17 cellular contexts compared by ENCODE assay signal in the genomic region with DNA sequence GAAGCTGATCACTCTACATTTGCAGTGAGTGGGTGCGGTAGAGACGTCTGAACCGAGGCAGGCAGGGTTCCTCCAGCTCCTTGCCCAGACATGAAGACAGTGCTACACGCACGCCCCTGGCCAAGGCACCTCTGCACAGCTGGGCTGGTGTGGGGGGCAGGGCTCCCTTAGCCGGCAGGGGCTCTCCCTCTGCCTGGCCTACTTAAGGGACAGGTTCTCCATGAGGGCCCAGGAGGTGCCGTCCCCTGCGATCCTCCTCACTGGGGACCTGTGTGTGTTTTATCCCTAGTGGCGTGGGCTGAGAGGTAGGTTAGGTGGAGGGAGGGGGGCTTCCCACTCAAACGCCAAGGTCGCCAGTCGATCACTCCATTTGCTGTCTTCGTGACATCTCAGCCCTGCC. TPM values are rescaled to one million over a fixed set of nuclear protein-coding genes. Genes with fewer than 3 reads are reported as not detected.
DNase-seq lines count a peak whose midpoint lies in the region; ATAC-seq and TF ChIP-seq lines count a peak whose summit lies in the region.
"Had no signal": no experiment of that assay in that cellular context is flagged by ENCODE, and none has a peak within 500 bp of the region (broad histone marks: within the 10 kb centered on the region; RNA-seq: fewer than 3 reads in every experiment).

No MANE protein-coding gene starts in this region.

- no peak for TF ChIP-seq POLR2A in gastrocnemius medialis (IDR thresholded peaks at IDR 0.05)

- 78% methylated on average over 13 of the region's 13 CpGs for WGBS in right cardiac atrium

- ATAC-seq in left ventricle myocardium superior (no peak), right cardiac atrium (peak in 1 of 2 donors; percentile 1), gastrocnemius medialis (no peak), GM21576 (IDR thresholded peaks at IDR 0.05; ENCODE audit: unreplicated experiment) (no peak)

- no peaks in the 10 kb centered on the region for H3K9me3 ChIP-seq in right atrium auricular region
- no peaks in the 10 kb centered on the region for H3K9me3 ChIP-seq in right cardiac atrium (ENCODE audit: control insufficient read depth, low read length)
- no peaks in the 10 kb centered on the region for H3K9me3 ChIP-seq in gastrocnemius medialis

- in situ Hi-C loops in gastrocnemius medialis (cut with MboI; ENCODE audit: low sequenced_read_pairs in 4 of 4) = no loop called here

- H3K4me3 ChIP-seq in right atrium auricular region (no peak overlapping the region), right cardiac atrium (ENCODE audit: low read length) (no peak overlapping the region), gastrocnemius medialis (no peak overlapping the region)
- H3K4me3 ChIP-seq: cardiac muscle cell, SK-N-MC had no signal

- H3K27ac ChIP-seq in right atrium auricular region = peak overlapping the region; percentile 85 to 87
- H3K27ac ChIP-seq in right cardiac atrium (ENCODE audit: low read length) = peak overlapping the region; percentile 8
- H3K27ac ChIP-seq in gastrocnemius medialis = peak overlapping the region in 3 of 4 donors; percentile 18 to 74 (median 43)
- H3K27ac ChIP-seq: cardiac muscle cell, SK-N-MC had no signal

- no peaks in the 10 kb centered on the region for H3K27me3 ChIP-seq in right atrium auricular region
- no peaks in the 10 kb centered on the region for H3K27me3 ChIP-seq in right cardiac atrium (ENCODE audit: control insufficient read depth, insufficient read depth)
- no peaks in the 10 kb centered on the region for H3K27me3 ChIP-seq in gastrocnemius medialis
- H3K27me3 ChIP-seq: cardiac muscle cell had no signal

- intact Hi-C loops in left ventricle myocardium superior (cut with micrococcal nuclease) = no loop called here
- intact Hi-C loops in right cardiac atrium (cut with DNase I) = loop anchor here in 1 of 4 donors (10.0 kb wide), 1 partner anchor 73 kb away; no protein-coding TSS in a partner anchor
- intact Hi-C loops in gastrocnemius medialis (cut with DNase I; ENCODE audit: low total_unique reads) = no loop called here

- H3K4me1 ChIP-seq in right atrium auricular region (peaks cover 0 to 50% of the 10 kb centered on the region in 2 donors), right cardiac atrium (ENCODE audit: control insufficient read depth, insufficient read depth, low read length) (peaks cover 4% of the 10 kb centered on the region), gastrocnemius medialis (peaks cover 16 to 30% of the 10 kb centered on the region in 2 donors)

- no peak for TF ChIP-seq CTCF in right atrium auricular region (IDR thresholded peaks at IDR 0.05)
- TF ChIP-seq CTCF in gastrocnemius medialis (IDR thresholded peaks at IDR 0.05 in 4 of 5, conservative IDR thresholded peaks at IDR 0.05 in 1 of 5) = no peak

- peaks cover 17% of the 10 kb centered on the region for H3K36me3 ChIP-seq in right atrium auricular region
- H3K36me3 ChIP-seq in gastrocnemius medialis = peaks cover 3 to 21% of the 10 kb centered on the region in 2 donors

- DNase-seq in right atrium auricular region (ENCODE audit: low spot score) (no peak), left ventricle myocardium superior (no peak), right cardiac atrium (peak in 1 of 3 donors; percentile 65), gastrocnemius medialis (no peak), foreskin melanocyte (no peak), middle frontal gyrus (ENCODE audit: extremely low spot score, low spot score) (no peak), A172 (ENCODE audit: low spot score) (no peak)
- DNase-seq: activated CD4-positive, alpha-beta T cell treated with anti-CD3 and anti-CD28 coated beads, Interleukin-2, amount 10 ng/mL, durations not matched to agents 24 days and 14 days; NCI-H1694 treated with DMSO at 0.1 percent for 48 hours; NCI-H510A treated with DMSO at 0.1 percent for 48 hours; OCI-M1; stimulated activated CD4-positive, alpha-beta T cell treated with anti-CD3 and anti-CD28 coated beads, Interleukin-4, amount 100 ng/mL, for 24 hours had no signal

RNA-seq across cellular contexts. Expression of gene IL15RA, which starts 35.3 kb away (rescaled TPM):
- total RNA-seq in right atrium auricular region = 10 to 100 TPM in 1 of 2 donors, 1 to 10 TPM in 1; 9.6 to 30.5 TPM
- 7.0 TPM for total RNA-seq in left ventricle myocardium superior
- total RNA-seq in right cardiac atrium = 10 to 100 TPM; 11.8 to 19.7 (median 15.8) TPM
- polyA plus RNA-seq in right cardiac atrium = 13.9 TPM
- 10 to 100 TPM; 13.1 to 17.6 (median 15.6) TPM for total RNA-seq in gastrocnemius medialis
- 10.3 and 16.3 TPM in 2 replicates for total RNA-seq in A172 (2014; rRNA removed; shearing (Covaris generic))
- total RNA-seq: G401 had no signal
- polyA plus RNA-seq: neural cell had no signal

RNA-seq across cellular contexts. Expression of gene FBH1, which starts 52.0 kb away (rescaled TPM):
- total RNA-seq in right atrium auricular region (10 to 100 TPM; 68.7 to 93.4 TPM), left ventricle myocardium superior (78.7 TPM), right cardiac atrium (10 to 100 TPM; 75.6 to 82.1 (median 77.4) TPM), gastrocnemius medialis (10 to 100 TPM; 62.6 to 96.9 (median 68.2) TPM)
- polyA plus RNA-seq in right cardiac atrium = 49.3 TPM
- 79.0 and 90.1 TPM in 2 replicates for total RNA-seq in A172 (2014; rRNA removed; shearing (Covaris generic))

RNA-seq across cellular contexts. Expression of gene ANKRD16, which starts 52.3 kb away (rescaled TPM):
- total RNA-seq in right atrium auricular region (1 to 10 TPM; 1.9 to 3.5 TPM), left ventricle myocardium superior (3.8 TPM), right cardiac atrium (1 to 10 TPM; 3.6 to 4.3 (median 4.0) TPM), gastrocnemius medialis (1 to 10 TPM; 1.4 to 5.4 (median 3.8) TPM)
- 2.6 TPM for polyA plus RNA-seq in right cardiac atrium
- total RNA-seq in A172 (2014; rRNA removed; shearing (Covaris generic)) = 14.0 and 14.6 TPM in 2 replicates

Comparison
In these comparisons a context has a peak if more than half of its experiments do, and no peak if none do; other contexts are left out.
1. H3K27ac ChIP-seq: peak in every context shown above with its lines; median percentile 86 in right atrium auricular region; 43 in gastrocnemius medialis; 8 in right cardiac atrium.